8 cellular contexts compared by ENCODE assay signal in the genomic region with DNA sequence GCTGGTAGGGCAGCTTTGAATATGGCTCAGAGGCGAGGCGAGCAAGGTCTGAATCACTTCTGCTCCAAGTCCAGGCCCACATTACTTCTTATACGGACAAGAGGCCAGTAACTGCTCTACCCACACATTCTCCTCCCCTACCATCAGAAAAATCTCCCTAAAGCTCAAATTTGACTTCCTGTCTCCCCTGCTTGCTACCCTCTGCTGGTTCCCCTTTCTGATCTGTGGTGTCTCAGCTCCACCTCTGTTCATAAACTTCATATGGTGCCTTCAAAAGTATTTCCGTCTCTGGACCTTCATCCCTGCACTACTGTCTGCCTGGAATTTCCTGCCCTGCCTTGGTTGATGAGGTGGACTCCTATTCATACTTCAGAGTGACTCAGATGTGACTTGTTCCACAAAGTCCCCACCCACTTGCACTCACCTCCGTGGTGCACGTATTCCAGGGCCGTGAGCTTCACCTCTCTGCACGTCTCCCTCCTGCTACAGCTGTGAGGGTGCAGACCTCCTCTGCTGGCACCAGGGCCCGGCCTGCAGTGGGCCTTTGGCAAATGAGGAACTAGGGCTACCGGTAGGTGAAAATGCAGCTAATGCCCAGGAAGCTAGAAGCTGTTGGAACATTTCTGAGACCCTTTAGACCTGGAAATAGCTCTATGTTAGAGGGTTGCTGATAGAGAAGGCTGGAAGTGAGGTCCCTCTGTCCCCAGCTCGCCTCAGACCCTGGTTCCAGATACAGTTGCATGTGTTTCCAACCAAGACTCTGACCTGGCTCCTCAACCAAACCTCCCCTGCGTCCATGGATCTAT. TPM values are rescaled to one million over a fixed set of nuclear protein-coding genes. Genes with fewer than 3 reads are reported as not detected.
A peak's percentile ranks its signal among the peaks of the same experiment; 100 is the strongest.
DNase-seq lines count a peak whose midpoint lies in the region; ATAC-seq and TF ChIP-seq lines count a peak whose summit lies in the region.

No MANE protein-coding gene starts in this region.

- H3K18ac ChIP-seq in IMR-90 (ENCODE audit: low read depth, low read length) = peak overlapping the region; percentile 77

- H3K9ac ChIP-seq in IMR-90 (ENCODE audit: low read depth, low read length) = peak overlapping the region; percentile 55; the same call in 1 of the 2 replicates

- dilution Hi-C loops in IMR-90 (cut with HindIII; ENCODE audit: low sequenced_read_pairs, unreplicated experiment) = no loop called here

- H3K14ac ChIP-seq in IMR-90 (replicated peaks; ENCODE audit: low read depth, low read length) = peak overlapping the region; percentile 93

- H4K8ac ChIP-seq in IMR-90 (ENCODE audit: low read depth in 2 of 2, low read length in 2 of 2) = peak overlapping the region; percentile 45 to 83

- peak overlapping the region; percentile 91 for H2AFZ ChIP-seq in IMR-90 (replicated peaks; ENCODE audit: low read length, poor library complexity)

- H3K4me2 ChIP-seq in IMR-90 (ENCODE audit: low read depth, low read length) = peak overlapping the region; percentile 53; the same call in 1 of the 2 replicates

- peak overlapping the region; percentile 94 for H3K23ac ChIP-seq in IMR-90 (ENCODE audit: low read depth, low read length)

- peak overlapping the region; percentile 84 for H4K91ac ChIP-seq in IMR-90 (ENCODE audit: insufficient read depth, low read depth, low read length)

- peak overlapping the region; percentile 93 for H3K4ac ChIP-seq in IMR-90 (ENCODE audit: low read depth, low read length)

- peak overlapping the region; percentile 17 for H2AK9ac ChIP-seq in IMR-90 (replicated peaks; ENCODE audit: low read depth, low read length, poor library complexity)

- POLR2A ChIA-PET in IMR-90 (lab: Charles Lee; ENCODE audit: unreplicated experiment) = interaction anchor here (0.8 kb wide), 1 partner anchor 39 kb away, joined by 3 read pairs; no protein-coding TSS in a partner anchor

- in situ Hi-C loops in IMR-90 (cut with MboI; ENCODE audit: low sequenced_read_pairs) = no loop called here

- peak; percentile 68; the same call in 1 of the 2 replicates for TF ChIP-seq POLR2A in IMR-90 (IDR thresholded peaks at IDR 0.05; ENCODE audit: low read depth, low read length)
- TF ChIP-seq POLR2A in spleen (IDR thresholded peaks at IDR 0.05) = no peak

- H3K79me1 ChIP-seq in IMR-90 (ENCODE audit: low read depth in 1 of 2, low read length in 2 of 2) = peaks cover 0 to 19% of the 10 kb centered on the region in 2 experiments; a peak in 1 of 4 replicates

- no peaks in the 10 kb centered on the region for H4K20me1 ChIP-seq in IMR-90 (ENCODE audit: insufficient read depth, low read length)

- H3K4me1 ChIP-seq in IMR-90 (ENCODE audit: control insufficient read depth, insufficient read depth, low read length) (peaks cover 4% of the 10 kb centered on the region; the same call in 1 of the 2 replicates), spleen (peaks cover 0 to 52% (median 22%) of the 10 kb centered on the region in 6 donors)

- no peak overlapping the region for H3K4me3 ChIP-seq in IMR-90 (ENCODE audit: insufficient read depth, low read depth, low read length)
- H3K4me3 ChIP-seq in spleen = peak overlapping the region in 1 of 8 donors; percentile 50
- H3K4me3 ChIP-seq in H7 (ENCODE audit: insufficient read depth, low read depth, low read length) = no peak overlapping the region

- H3K9me3 ChIP-seq in IMR-90 (ENCODE audit: control insufficient read depth, insufficient read depth, low read length) (no peaks in the 10 kb centered on the region), spleen (no peaks in the 10 kb centered on the region)

- H4K5ac ChIP-seq in IMR-90 (ENCODE audit: low read depth, low read length) = peak overlapping the region; percentile 79

- peak overlapping the region; percentile 94 for H2AK5ac ChIP-seq in IMR-90 (ENCODE audit: low read depth, low read length)

- intact Hi-C loops in IMR-90 (cut with micrococcal nuclease) = no loop called here
- intact Hi-C loops in spleen (cut with DNase I; ENCODE audit: low total_unique reads) = no loop called here

- H3K56ac ChIP-seq in IMR-90 (ENCODE audit: extremely low read depth, insufficient read depth, low read length) = peak overlapping the region; percentile 97

- H3K9me1 ChIP-seq in IMR-90 (ENCODE audit: insufficient read depth, low read length) = peaks cover 10% of the 10 kb centered on the region

- H3K27ac ChIP-seq in IMR-90 (ENCODE audit: insufficient read depth, low read length) (peak overlapping the region; percentile 60), spleen (peak overlapping the region; percentile 26 to 87 (median 72))

- peak overlapping the region; percentile 96 for H2BK120ac ChIP-seq in IMR-90 (ENCODE audit: low read depth, low read length)

- H3K27me3 ChIP-seq in IMR-90 (ENCODE audit: control insufficient read depth, insufficient read depth, low read length) (no peaks in the 10 kb centered on the region), spleen (replicated peaks in 1 of 7) (no peaks in the 10 kb centered on the region), H7 (ENCODE audit: control insufficient read depth, insufficient read depth, low read length) (no peaks in the 10 kb centered on the region)

- H2BK5ac ChIP-seq in IMR-90 (ENCODE audit: low read depth, low read length, poor library complexity, severe bottlenecking) = peak overlapping the region; percentile 99

- CTCF ChIA-PET in IMR-90 (lab: Yijun Ruan, JAX) = interaction anchor here (0.8 to 3.0 kb wide), 3 partner anchors 9 to 29 kb away, joined by 3 to 17 read pairs (median 3); no protein-coding TSS in a partner anchor

- H3K36me3 ChIP-seq in IMR-90 (ENCODE audit: control insufficient read depth, insufficient read depth, low read length) = no peaks in the 10 kb centered on the region
- H3K36me3 ChIP-seq in spleen = no peaks in the 10 kb centered on the region
- H3K36me3 ChIP-seq in H7 (replicated peaks; ENCODE audit: control insufficient read depth, insufficient read depth, low read length) = no peaks in the 10 kb centered on the region

- no TSS peak for BruUV-seq in IMR-90 (replicated peaks; lab: Mats Ljungman, UMichigan)

- TF ChIP-seq CTCF in IMR-90 (conservative IDR thresholded peaks at IDR 0.05; ENCODE audit: low read depth, low read length) = peak; percentile 12; the same call in 1 of the 2 replicates
- peak in 3 of 11 experiments; percentile 6 to 34 (median 7) for TF ChIP-seq CTCF in spleen (IDR thresholded peaks at IDR 0.05 in 8 of 11, conservative IDR thresholded peaks at IDR 0.05 in 3 of 11)

- DNase-seq in EL = peak; percentile 92
- DNase-seq in IMR-90 = peak; percentile 91
- DNase-seq in activated CD4-positive, CD25-positive, alpha-beta regulatory T cell treated with anti-CD3 and anti-CD28 coated beads, Interleukin-2, amount 50 U/mL, for 16 hours (ENCODE audit: low read depth, low spot score) = peak; percentile 45
- peak; percentile 30 for DNase-seq in effector CD4-positive, alpha-beta T cell
- DNase-seq in spleen = peak; percentile 87
- DNase-seq in retina = no peak
- DNase-seq in H7 = no peak

- ATAC-seq in GM21619 (IDR thresholded peaks at IDR 0.05; ENCODE audit: unreplicated experiment) (peak; percentile 73), IMR-90 (ENCODE audit: low read depth) (peak; percentile 85)

- peak; percentile 21; the same call in 1 of the 2 replicates for TF ChIP-seq RAD21 in IMR-90 (IDR thresholded peaks at IDR 0.05; ENCODE audit: low read length)

- WGBS in IMR-90 (ENCODE audit: extremely low coverage in 2 of 2, insufficient read length in 1 of 2), 2 experiments = 0% methylated on average over 1 of the region's 12 CpGs; no CpG with 5 or more reads in 1 of the 2 experiments
- 20 to 44% (median 36%) methylated on average over 12 of the region's 12 CpGs for WGBS in spleen, 5 donors

- H2BK15ac ChIP-seq in IMR-90 (ENCODE audit: low read depth, low read length) = peak overlapping the region; percentile 67; the same call in 2 of the 3 replicates

- peak overlapping the region; percentile 58 for H2BK20ac ChIP-seq in IMR-90 (ENCODE audit: low read depth, low read length)

TF ChIP-seq in IMR-90, 13 proteins besides CTCF, POLR2A, EP300 and RAD21:
- TF ChIP-seq FOS (IDR thresholded peaks at IDR 0.05; ENCODE audit: low read depth, low read length) (peak; percentile 27; the same call in 1 of the 2 replicates), ELK1 (IDR thresholded peaks at IDR 0.05; ENCODE audit: borderline replicate concordance, low read depth, low read length) (no peak), RCOR1 (IDR thresholded peaks at IDR 0.05; ENCODE audit: insufficient replicate concordance, low read length) (peak; percentile 41)
TF ChIP-seq in IMR-90: peak in this region for 2.

RNA-seq across cellular contexts. Expression of gene KCMF1, which starts 24.6 kb away (rescaled TPM):
- total RNA-seq in IMR-90 (2012; rRNA removed) (108 and 118 TPM in 2 replicates), spleen (10 to 100 TPM; 34.2 to 68.1 (median 63.3) TPM)
- polyA plus RNA-seq in IMR-90 (2012; rRNA removed) (49.6 and 49.9 TPM in 2 replicates), spleen (10 to 100 TPM; 15.9 to 26.4 (median 24.3) TPM)
- polyA plus RNA-seq in IMR-90 (2012; cell fraction: cytosol; rRNA removed) = 7.8 and 8.4 TPM in 2 replicates
- 5.9 and 39.0 TPM in 2 replicates for polyA plus RNA-seq in IMR-90 (2012; cell fraction: nucleus; rRNA removed; ENCODE audit: low replicate concordance)
- 108 and 138 TPM in 2 replicates for total RNA-seq in H7 (2014; rRNA removed; shearing (Covaris generic))

RNA-seq across cellular contexts. Expression of gene TMSB10, which starts 41.0 kb away (rescaled TPM):
- total RNA-seq in IMR-90 (2012; rRNA removed) (842 and 3,620 TPM in 2 replicates), spleen (1,000 to 10,000 TPM; 1,416 to 3,222 (median 1,664) TPM)
- polyA plus RNA-seq in IMR-90 (2012; rRNA removed) (5,527 and 7,531 TPM in 2 replicates), spleen (1,000 to 10,000 TPM; 2,869 to 3,827 (median 3,008) TPM)
- polyA plus RNA-seq in IMR-90 (2012; cell fraction: cytosol; rRNA removed) = 7,585 and 16,787 TPM in 2 replicates
- polyA plus RNA-seq in IMR-90 (2012; cell fraction: nucleus; rRNA removed; ENCODE audit: low replicate concordance) = 1,357 and 2,658 TPM in 2 replicates
- total RNA-seq in H7 (2014; rRNA removed; shearing (Covaris generic)) = 1,705 and 2,421 TPM in 2 replicates

Comparison
In these comparisons a context has a peak if more than half of its experiments do, and no peak if none do; other contexts are left out.
1. DNase-seq: peak in EL (single experiment), IMR-90 (single experiment), activated CD4-positive, CD25-positive, alpha-beta regulatory T cell treated with anti-CD3 and anti-CD28 coated beads, Interleukin-2, amount 50 U/mL, for 16 hours (single experiment), effector CD4-positive, alpha-beta T cell (single experiment) and spleen (single experiment); none in retina (single experiment) and H7 (single experiment).